14 cellular contexts compared by ENCODE assay signal in genomic region chr3:8460815-8461482, GRCh38. TPM values are rescaled to one million over a fixed set of nuclear protein-coding genes. Genes with fewer than 3 reads are reported as not detected.
DNase-seq lines count a peak whose midpoint lies in the region; ATAC-seq and TF ChIP-seq lines count a peak whose summit lies in the region.
"Had no signal": no experiment of that assay in that cellular context is flagged by ENCODE, and none has a peak within 500 bp of the region (broad histone marks: within the 10 kb centered on the region; RNA-seq: fewer than 3 reads in every experiment).

No MANE protein-coding gene starts in this region.

- peak overlapping the region; percentile 35 for H3K9ac ChIP-seq in adipocyte (ENCODE audit: low read length)

- DNase-seq in EL (peak; percentile 66), adipocyte (ENCODE audit: low read depth) (peak; percentile 51), fibroblast of the aortic adventitia (ENCODE audit: low read depth) (peak; percentile 95), renal cortical epithelial cell (ENCODE audit: low read depth) (peak; percentile 87), WTC11 (ENCODE audit: low spot score) (no peak), uterus (no peak), NCI-H146 treated with DMSO at 0.1 percent for 48 hours (lab: John Stamatoyannopoulos, UW; ENCODE audit: unreplicated experiment) (no peak), NCI-H2107 treated with DMSO at 0.1 percent for 48 hours (lab: John Stamatoyannopoulos, UW; ENCODE audit: unreplicated experiment) (no peak)
- DNase-seq: activated T-cell treated with anti-CD3 and anti-CD28 coated beads, Interleukin-2, amount 50 U/mL, for 4 hours; dermis blood vessel endothelial cell; esophagus squamous epithelium; NCI-H2107; occipital lobe had no signal

- H3K36me3 Mint-ChIP-seq in WTC11, result no peaks in the 10 kb centered on the region
- H3K36me3 Mint-ChIP-seq: CD14-positive monocyte had no signal

- POLR2A ChIA-PET in WTC11 (lab: Charles Lee), result no interaction called here

- peaks cover 2% of the 10 kb centered on the region; the same call in 1 of the 2 replicates for H3K27me3 Mint-ChIP-seq in WTC11 (ENCODE audit: low read depth)

- no peak for ATAC-seq in WTC11
- ATAC-seq: activated T-cell treated with anti-CD3 and anti-CD28 coated beads, Interleukin-2, amount 50 U/mL, for 4 hours had no signal

- H3K4me1 Mint-ChIP-seq in WTC11, result peaks cover 10% of the 10 kb centered on the region
- H3K4me1 Mint-ChIP-seq: CD14-positive monocyte had no signal

- TF ChIP-seq CTCF in fibroblast of the aortic adventitia (IDR thresholded peaks at IDR 0.05; ENCODE audit: insufficient read depth, low read length), result no peak
- no peak for TF ChIP-seq CTCF in WTC11 (IDR thresholded peaks at IDR 0.05)
- no peak for TF ChIP-seq CTCF in uterus (IDR thresholded peaks at IDR 0.05)

- no peak overlapping the region for H3K27ac ChIP-seq in uterus

- CTCF ChIA-PET in WTC11 (lab: Charles Lee), result no interaction called here

- H3K36me3 ChIP-seq in adipocyte (ENCODE audit: control insufficient read depth, insufficient read depth, low read length, severe bottlenecking) (no peaks in the 10 kb centered on the region), uterus (no peaks in the 10 kb centered on the region)
- H3K36me3 ChIP-seq: esophagus squamous epithelium had no signal

- no peak overlapping the region for H3K27ac Mint-ChIP-seq in WTC11
- H3K27ac Mint-ChIP-seq: CD14-positive monocyte had no signal

- H3K27me3 ChIP-seq in adipocyte (replicated peaks; ENCODE audit: control insufficient read depth, insufficient read depth, low read length) (no peaks in the 10 kb centered on the region), uterus (no peaks in the 10 kb centered on the region)
- H3K27me3 ChIP-seq: esophagus squamous epithelium had no signal

- H3K9me3 Mint-ChIP-seq in WTC11, result no peaks in the 10 kb centered on the region
- H3K9me3 Mint-ChIP-seq: activated T-cell treated with anti-CD3 and anti-CD28 coated beads, Interleukin-2, amount 50 U/mL, for 4 hours had no signal

- H3K4me3 Mint-ChIP-seq in WTC11, result no peak overlapping the region
- H3K4me3 Mint-ChIP-seq: activated T-cell treated with anti-CD3 and anti-CD28 coated beads, Interleukin-2, amount 50 U/mL, for 4 hours; CD14-positive monocyte had no signal

- H3K4me3 ChIP-seq in adipocyte (ENCODE audit: low read length) (no peak overlapping the region), fibroblast of the aortic adventitia (ENCODE audit: low read depth, low read length) (no peak overlapping the region), uterus (no peak overlapping the region)
- H3K4me3 ChIP-seq: esophagus squamous epithelium had no signal

- H3K4me1 ChIP-seq in adipocyte (ENCODE audit: control insufficient read depth, insufficient read depth, low read length) (peaks cover 55% of the 10 kb centered on the region), uterus (no peaks in the 10 kb centered on the region)
- H3K4me1 ChIP-seq: esophagus squamous epithelium had no signal

- intact Hi-C loops in uterus (cut with DNase I; ENCODE audit: low total_unique reads), result no loop called here

- no peaks in the 10 kb centered on the region for H3K9me3 ChIP-seq in adipocyte (ENCODE audit: control insufficient read depth, low read length)
- no peaks in the 10 kb centered on the region for H3K9me3 ChIP-seq in uterus
- H3K9me3 ChIP-seq: esophagus squamous epithelium had no signal

- no peak for TF ChIP-seq POLR2A in uterus (IDR thresholded peaks at IDR 0.05)

TF ChIP-seq in WTC11, 78 proteins besides CTCF, POLR2A, EP300 and RAD21:
- TF ChIP-seq STAT6 (CRISPR knock-in tag; conservative IDR thresholded peaks at IDR 0.05; ENCODE audit: low read depth) (no peak), ZNF416 (CRISPR knock-in tag; IDR thresholded peaks at IDR 0.05) (no peak), FOXP4 (CRISPR knock-in tag; IDR thresholded peaks at IDR 0.05) (no peak), JAZF1 (CRISPR knock-in tag; IDR thresholded peaks at IDR 0.05) (no peak), ZNF263 (CRISPR knock-in tag; IDR thresholded peaks at IDR 0.05; ENCODE audit: low read depth) (no peak), RORB (CRISPR knock-in tag; IDR thresholded peaks at IDR 0.05) (no peak), CREM (CRISPR knock-in tag; IDR thresholded peaks at IDR 0.05) (no peak), ZNF425 (CRISPR knock-in tag; conservative IDR thresholded peaks at IDR 0.05) (no peak), GRHL2 (CRISPR knock-in tag; IDR thresholded peaks at IDR 0.05; ENCODE audit: insufficient replicate concordance, severe bottlenecking) (no peak), NFE2L1 (CRISPR knock-in tag; IDR thresholded peaks at IDR 0.05) (no peak), CBFB (CRISPR knock-in tag; IDR thresholded peaks at IDR 0.05; ENCODE audit: low read depth) (no peak), PRRX2 (CRISPR knock-in tag; IDR thresholded peaks at IDR 0.05) (no peak)
TF ChIP-seq in WTC11: peak in this region for 0.

RNA-seq across cellular contexts. Expression of gene LMCD1, which starts 40.7 kb away (rescaled TPM):
- 22.4 and 30.3 TPM in 2 replicates for total RNA-seq in fibroblast of the aortic adventitia (ENCODE audit: low replicate concordance)
- total RNA-seq in renal cortical epithelial cell, result 119 and 499 TPM in 2 replicates
- 10.6 to 12.5 TPM (median 10.9 TPM) in 3 replicates for total RNA-seq in WTC11 (2021)
- total RNA-seq in uterus, result 100 to 1,000 TPM in 2 of 4 donors, 10 to 100 TPM in 2; 70.9 to 163 (median 115) TPM

Comparison
In these comparisons a context has a peak if more than half of its experiments do, and no peak if none do; other contexts are left out.
1. DNase-seq: peak in EL (single experiment), adipocyte (single experiment), fibroblast of the aortic adventitia (single experiment) and renal cortical epithelial cell (single experiment); none in WTC11 (single experiment), uterus (0 of 2), NCI-H146 treated with DMSO at 0.1 percent for 48 hours (single experiment) and NCI-H2107 treated with DMSO at 0.1 percent for 48 hours (single experiment).